Comparison of ENCODE assay signal across 25 cellular contexts in genomic region chr6:93073811-93074210, GRCh38.
A peak's percentile ranks its signal among the peaks of the same experiment; 100 is the strongest.
DNase-seq lines count a peak whose midpoint lies in the region; ATAC-seq, FAIRE-seq and TF ChIP-seq lines count a peak whose summit lies in the region.
"Had no signal": no experiment of that assay in that cellular context is flagged by ENCODE, and none has a peak within 500 bp of the region (broad histone marks: within the 10 kb centered on the region; RNA-seq: fewer than 3 reads in every experiment).

No MANE protein-coding gene starts in this region.

- BruUV-seq in HepG2 (replicated peaks; lab: Mats Ljungman, UMichigan) (no TSS peak), K562 (replicated peaks; lab: Mats Ljungman, UMichigan) (no TSS peak)

- no peak for FAIRE-seq in HepG2 (lab: Jason Lieb, UNC)
- FAIRE-seq in K562 (lab: Jason Lieb, UNC), result no peak
- FAIRE-seq: GM12878, GM12892, GM18507, GM19239 had no signal

- no peak overlapping the region for H3K4me2 ChIP-seq in HepG2 (ENCODE audit: low read depth, low read length)
- H3K4me2 ChIP-seq in K562 (ENCODE audit: insufficient read depth, low read length), result no peak overlapping the region
- H3K4me2 ChIP-seq: BLaER1 had no signal

- in situ Hi-C loops in HepG2 (cut with HindIII; ENCODE audit: extremely low pct_ligation_motif_present, low pct_unique_long_range_greater_than_20kb) (no loop called here), K562 (cut with MboI) (no loop called here)

- no peak overlapping the region for H3K27ac ChIP-seq in HepG2 (ENCODE audit: extremely low read length, insufficient read depth, low read length)
- no peak overlapping the region for H3K27ac ChIP-seq in right lobe of liver
- H3K27ac ChIP-seq in K562 (ENCODE audit: extremely low read depth, low read depth, low read length), result no peak overlapping the region
- H3K27ac ChIP-seq: 22Rv1, BLaER1 had no signal

- H2AFZ ChIP-seq in HepG2 (ENCODE audit: low read length) (no peak overlapping the region), K562 (ENCODE audit: low read depth, low read length) (no peak overlapping the region)

- intact Hi-C loops in HepG2 (cut with micrococcal nuclease; ENCODE audit: unreplicated experiment) (no loop called here), right lobe of liver (cut with DNase I) (no loop called here), K562 (cut with micrococcal nuclease) (no loop called here)

- H3K4me1 ChIP-seq in HepG2 (ENCODE audit: insufficient read depth, low read length) (no peaks in the 10 kb centered on the region), right lobe of liver (no peaks in the 10 kb centered on the region), K562 (replicated peaks in 1 of 2; ENCODE audit: control insufficient read depth in 2 of 2, insufficient read depth in 2 of 2, low read length in 2 of 2) (no peaks in the 10 kb centered on the region)
- H3K4me1 ChIP-seq: BE2C, BLaER1 had no signal

- TF ChIP-seq RAD21 in HepG2 (CRISPR knock-in tag; IDR thresholded peaks at IDR 0.05), result no peak
- TF ChIP-seq RAD21 in K562 (CRISPR knock-in tag; conservative IDR thresholded peaks at IDR 0.05 in 1 of 2, IDR thresholded peaks at IDR 0.05 in 1 of 2), result no peak

- CTCF ChIA-PET in HepG2 (lab: Yijun Ruan, JAX; ENCODE audit: low intra/inter-chr PET ratio, low total read pairs) (no interaction called here), K562 (lab: Yijun Ruan, JAX; ENCODE audit: low intra/inter-chr PET ratio) (no interaction called here)

- DNase-seq in HepG2 (ENCODE audit: low spot score), result no peak
- DNase-seq in right lobe of liver, result no peak
- DNase-seq in K562 (ENCODE audit: extremely low read depth in 1 of 4, low spot score in 3 of 4), result no peak
- no peak for DNase-seq in stimulated activated naive CD4-positive, alpha-beta T cell treated with Interleukin-2 at 50 U/mL for 16 hours (lab: John Stamatoyannopoulos, UW)
- DNase-seq: ACHN; BE2C; C1 segment of cervical spinal cord; CD4-positive, alpha-beta memory T cell; CD4-positive, CD25-positive, alpha-beta regulatory T cell; CD8-positive, alpha-beta memory T cell; COR-L47; DMS 273 treated with DMSO at 0.1 percent for 48 hours; DMS153; DMS53; DMS79; DND-41; EL; GDM1 had no signal

- POLR2A ChIA-PET in HepG2 (lab: Yijun Ruan, JAX) (no interaction called here), K562 (lab: Yijun Ruan, JAX) (no interaction called here)

- TF ChIP-seq CTCF in HepG2 (CRISPR knock-in tag; IDR thresholded peaks at IDR 0.05), result no peak
- no peak for TF ChIP-seq CTCF in right lobe of liver (IDR thresholded peaks at IDR 0.05)
- no peak for TF ChIP-seq CTCF in K562 (IDR thresholded peaks at IDR 0.05 in 2 of 3, conservative IDR thresholded peaks at IDR 0.05 in 1 of 3; ENCODE audit: insufficient read depth in 2 of 3, low read depth in 1 of 3, low read length in 3 of 3)

- no peaks in the 10 kb centered on the region for H3K27me3 ChIP-seq in HepG2 (ENCODE audit: control insufficient read depth in 1 of 2, insufficient read depth in 2 of 2, low read length in 2 of 2)
- no peaks in the 10 kb centered on the region for H3K27me3 ChIP-seq in right lobe of liver
- no peaks in the 10 kb centered on the region for H3K27me3 ChIP-seq in K562 (ENCODE audit: control insufficient read depth in 2 of 2, insufficient read depth in 2 of 2, low read length in 2 of 2)
- H3K27me3 ChIP-seq: BE2C, BLaER1 had no signal

- H3K36me3 ChIP-seq in HepG2 (replicated peaks in 1 of 2; ENCODE audit: control insufficient read depth in 1 of 2, insufficient read depth in 2 of 2, low read length in 2 of 2) (no peaks in the 10 kb centered on the region), right lobe of liver (no peaks in the 10 kb centered on the region), K562 (ENCODE audit: control insufficient read depth, insufficient read depth, low read length) (no peaks in the 10 kb centered on the region)
- H3K36me3 ChIP-seq: BE2C, BLaER1 had no signal

- TF ChIP-seq EP300 in HepG2 (IDR thresholded peaks at IDR 0.05; ENCODE audit: low read depth in 2 of 2, low read length in 2 of 2), result no peak
- TF ChIP-seq EP300 in HepG2 (CRISPR knock-in tag; IDR thresholded peaks at IDR 0.05; ENCODE audit: borderline replicate concordance), result no peak
- TF ChIP-seq EP300 in K562 (IDR thresholded peaks at IDR 0.05; ENCODE audit: low read length), result no peak

- H3K4me3 ChIP-seq in HepG2 (replicated peaks in 1 of 3; ENCODE audit: insufficient read depth in 1 of 3, low read depth in 2 of 3, low read length in 3 of 3) (no peak overlapping the region), right lobe of liver (no peak overlapping the region), K562 (no peak overlapping the region)
- H3K4me3 ChIP-seq: BLaER1, GM12878 had no signal

- no peak overlapping the region for H3K9ac ChIP-seq in HepG2 (ENCODE audit: insufficient read depth, low read depth, low read length)
- H3K9ac ChIP-seq in K562 (ENCODE audit: insufficient read depth in 1 of 2, low read depth in 2 of 2, low read length in 2 of 2), result no peak overlapping the region
- H3K9ac ChIP-seq: BLaER1 had no signal

- H3K79me2 ChIP-seq in HepG2 (ENCODE audit: insufficient read depth, low read length) (no peaks in the 10 kb centered on the region), K562 (ENCODE audit: control insufficient read depth, insufficient read depth, low read length) (no peaks in the 10 kb centered on the region)

- ATAC-seq in HepG2, result no peak
- ATAC-seq in right lobe of liver, result no peak
- ATAC-seq in K562, result no peak
- no peak for ATAC-seq in GM18873 (IDR thresholded peaks at IDR 0.05; ENCODE audit: low FRiP score, unreplicated experiment)
- ATAC-seq: GM12878 had no signal

- no peaks in the 10 kb centered on the region for H3K9me3 ChIP-seq in HepG2 (ENCODE audit: low read length)
- H3K9me3 ChIP-seq in right lobe of liver, result no peaks in the 10 kb centered on the region
- no peaks in the 10 kb centered on the region; the same call in 1 of the 2 replicates for H3K9me3 ChIP-seq in K562 (replicated peaks; ENCODE audit: control insufficient read depth, insufficient read depth, low read depth, low read length)
- H3K9me3 ChIP-seq: BE2C, BLaER1 had no signal

- H4K20me1 ChIP-seq in HepG2 (ENCODE audit: insufficient read depth, low read length) (no peaks in the 10 kb centered on the region), K562 (replicated peaks; ENCODE audit: control insufficient read depth, insufficient read depth, low read length) (no peaks in the 10 kb centered on the region)
- H4K20me1 ChIP-seq: BLaER1 had no signal

- 26% methylated on average over 5 of the region's 5 CpGs for WGBS in HepG2 (ENCODE audit: low lambda C conversion rate)
- 59% methylated on average over 5 of the region's 5 CpGs for WGBS in right lobe of liver (ENCODE audit: insufficient coverage, low coverage, low lambda C conversion rate, missing lambda C conversion rate)
- WGBS in K562 (ENCODE audit: insufficient coverage, low coverage, missing lambda C conversion rate), result 0% methylated on average over 5 of the region's 5 CpGs

- TF ChIP-seq POLR2A in HepG2 (IDR thresholded peaks at IDR 0.05; ENCODE audit: insufficient read depth in 1 of 2, low read depth in 2 of 2, low read length in 2 of 2) (no peak), right lobe of liver (IDR thresholded peaks at IDR 0.05) (no peak), K562 (conservative IDR thresholded peaks at IDR 0.05) (no peak)

- H3K9me1 ChIP-seq in K562 (ENCODE audit: control insufficient read depth, insufficient read depth, low read length), result no peaks in the 10 kb centered on the region

TF ChIP-seq in HepG2, 621 proteins besides CTCF, POLR2A, EP300 and RAD21 (continues in another document):
- TF ChIP-seq MAFK (conservative IDR thresholded peaks at IDR 0.05 in 1 of 2, IDR thresholded peaks at IDR 0.05 in 1 of 2; ENCODE audit: low read length in 2 of 2) (peak; percentile 20 to 54; a peak in 2 of 4 replicates), MAFF (IDR thresholded peaks at IDR 0.05; ENCODE audit: low read depth, low read length) (peak; percentile 59), KDM6A (CRISPR knock-in tag; IDR thresholded peaks at IDR 0.05; ENCODE audit: low read depth) (no peak), TP53 (CRISPR knock-in tag; conservative IDR thresholded peaks at IDR 0.05) (no peak), ZFP91 (CRISPR knock-in tag; IDR thresholded peaks at IDR 0.05; ENCODE audit: borderline replicate concordance) (no peak)

TF ChIP-seq in K562, 482 proteins besides CTCF, POLR2A, EP300 and RAD21:
- TF ChIP-seq RAD51 (IDR thresholded peaks at IDR 0.05; ENCODE audit: borderline replicate concordance, low read depth) (no peak), ZNF316 (IDR thresholded peaks at IDR 0.05) (peak; percentile 35; the same call in 1 of the 2 replicates), FOS (IDR thresholded peaks at IDR 0.05; ENCODE audit: extremely low read depth, insufficient read length) (no peak)

Comparison
In these comparisons a context has a peak if more than half of its experiments do, and no peak if none do; other contexts are left out.
1. Of the 241 proteins assayed by ChIP-seq in both HepG2 and K562: peak only in HepG2: MAFF and MAFK; only in K562: none; in both: none; in neither: 239.